ENCODE assay signal across 17 cellular contexts in the genomic region with DNA sequence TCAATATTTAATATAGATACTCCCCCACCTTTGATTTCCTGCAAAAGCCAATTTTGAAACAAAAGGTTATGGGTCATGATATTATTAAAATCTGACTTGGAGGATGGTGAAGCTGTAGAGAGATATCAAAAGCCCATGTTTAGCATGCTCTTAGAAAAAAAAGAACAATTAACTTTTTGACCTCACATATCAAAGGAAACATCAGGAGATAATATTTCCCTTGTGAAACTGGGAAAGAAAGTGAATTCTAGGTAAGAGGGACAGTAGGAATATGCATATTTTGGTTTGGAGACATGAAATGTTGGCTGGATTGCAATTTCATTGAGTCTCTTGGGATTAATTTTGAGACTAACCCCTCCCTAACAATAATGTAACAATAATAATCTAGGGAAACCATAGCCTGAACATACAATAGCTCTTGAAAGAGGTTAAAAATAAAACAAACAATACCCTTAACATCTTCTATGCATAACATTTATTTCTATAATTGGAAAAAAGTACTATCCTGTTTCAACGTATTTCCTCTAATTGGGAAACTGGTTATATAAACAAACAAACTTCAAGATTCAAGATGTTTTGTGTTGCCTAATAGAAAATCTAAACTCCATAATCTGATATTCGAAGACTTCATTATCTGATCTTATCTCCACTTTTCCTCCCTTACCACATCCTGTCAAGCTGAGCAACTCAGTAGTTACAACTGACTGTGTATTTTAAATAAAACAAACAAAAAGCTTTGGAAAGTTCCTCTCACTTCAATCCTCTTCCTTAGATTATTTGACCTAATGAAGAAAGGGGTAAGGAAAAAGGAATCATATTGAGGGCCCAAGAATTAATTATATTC. TPM values are rescaled to one million over a fixed set of nuclear protein-coding genes. Genes with fewer than 3 reads are reported as not detected.
DNase-seq lines count a peak whose midpoint lies in the region; ATAC-seq, FAIRE-seq and TF ChIP-seq lines count a peak whose summit lies in the region.
"Had no signal": no experiment of that assay in that cellular context is flagged by ENCODE, and none has a peak within 500 bp of the region (broad histone marks: within the 10 kb centered on the region; RNA-seq: fewer than 3 reads in every experiment).

No MANE protein-coding gene starts in this region.

- intact Hi-C loops in heart right ventricle (cut with DNase I): loop anchor here in 1 of 10 donors (10.0 kb wide), 1 partner anchor 226 kb away; a partner anchor contains a TSS
- intact Hi-C loops in Right ventricle myocardium superior (cut with DNase I): no loop called here
- intact Hi-C loops in endothelial cell of umbilical vein (cut with micrococcal nuclease): loop anchor here (1.0 kb wide), 1 partner anchor 37 kb away; no protein-coding TSS in a partner anchor
- intact Hi-C loops in psoas muscle (cut with DNase I): no loop called here

- DNase-seq in heart right ventricle (peak in 1 of 2 donors; percentile 13), Right ventricle myocardium superior (no peak), endothelial cell of umbilical vein (ENCODE audit: low read depth, low spot score) (peak; percentile 66), smooth muscle cell (lab: John Stamatoyannopoulos, UW; ENCODE audit: unreplicated experiment) (no peak), psoas muscle (no peak), GM12892 (ENCODE audit: insufficient read length) (no peak)
- DNase-seq: activated CD4-positive, alpha-beta T cell treated with anti-CD3 and anti-CD28 coated beads, Interleukin-2, amount 10 ng/mL, durations not matched to agents 7 days and 5 days; anterior cingulate cortex; NCI-H146; NCI-H446; PC-9; stimulated activated naive CD8-positive, alpha-beta T cell treated with anti-CD3 and anti-CD28 coated beads, Interleukin-15, Interleukin-2, amounts not matched to agents 100 U/mL and 50 U/mL, for 24 hours had no signal

- dilution Hi-C loops in endothelial cell of umbilical vein (cut with MboI; ENCODE audit: extremely low pct_ligation_motif_present, low sequenced_read_pairs): no loop called here

- CTCF ChIA-PET in endothelial cell of umbilical vein (lab: Charles Lee): interaction anchor here (1.6 kb wide), 1 partner anchor 11 kb away, joined by 4 read pairs; no protein-coding TSS in a partner anchor

- H3K9me1 ChIP-seq in endothelial cell of umbilical vein (replicated peaks; ENCODE audit: control insufficient read depth, extremely low read depth, insufficient read depth, low read length): no peaks in the 10 kb centered on the region

- BruUV-seq in endothelial cell of umbilical vein (replicated peaks; lab: Mats Ljungman, UMichigan): no TSS peak

- no peaks in the 10 kb centered on the region for H4K20me1 ChIP-seq in endothelial cell of umbilical vein (replicated peaks; ENCODE audit: control insufficient read depth, extremely low read depth, insufficient read depth, low read length)
- no peaks in the 10 kb centered on the region for H4K20me1 ChIP-seq in smooth muscle cell (ENCODE audit: low read depth)

- TF ChIP-seq POLR2A in endothelial cell of umbilical vein (IDR thresholded peaks at IDR 0.05; ENCODE audit: low read depth, low read length): no peak
- TF ChIP-seq POLR2A in GM12892 (IDR thresholded peaks at IDR 0.05; ENCODE audit: low read depth, low read length): no peak

- 29 to 34% methylated on average over 2 of the region's 2 CpGs for WGBS in heart right ventricle, 2 donors
- WGBS in smooth muscle cell (ENCODE audit: low lambda C conversion rate): 32% methylated on average over 2 of the region's 2 CpGs
- 54 to 63% (median 62%) methylated on average over 2 of the region's 2 CpGs for WGBS in psoas muscle, 3 donors

- H3K27ac ChIP-seq in heart right ventricle (peak overlapping the region in 3 of 10 donors; percentile 2 to 53 (median 28)), endothelial cell of umbilical vein (ENCODE audit: insufficient read depth, low read depth, low read length) (no peak overlapping the region), smooth muscle cell (ENCODE audit: low read depth) (no peak overlapping the region), psoas muscle (no peak overlapping the region)
- H3K27ac ChIP-seq: PC-9, vagina had no signal

- H3K4me3 ChIP-seq in heart right ventricle: no peak overlapping the region
- H3K4me3 ChIP-seq in endothelial cell of umbilical vein (replicated peaks in 1 of 3; ENCODE audit: insufficient read depth in 1 of 3, low read depth in 1 of 3, low read length in 3 of 3): no peak overlapping the region
- H3K4me3 ChIP-seq in smooth muscle cell: no peak overlapping the region
- no peak overlapping the region for H3K4me3 ChIP-seq in psoas muscle
- H3K4me3 ChIP-seq: PC-9, vagina had no signal

- H3K27me3 ChIP-seq in heart right ventricle: no peaks in the 10 kb centered on the region
- no peaks in the 10 kb centered on the region for H3K27me3 ChIP-seq in endothelial cell of umbilical vein (ENCODE audit: control insufficient read depth in 2 of 2, insufficient read depth in 2 of 2, low read length in 2 of 2)
- no peaks in the 10 kb centered on the region for H3K27me3 ChIP-seq in smooth muscle cell (ENCODE audit: low read depth)
- H3K27me3 ChIP-seq in psoas muscle (ENCODE audit: insufficient read depth in 3 of 3, low read length in 2 of 3): no peaks in the 10 kb centered on the region
- H3K27me3 ChIP-seq: vagina had no signal

- FAIRE-seq in endothelial cell of umbilical vein (lab: Jason Lieb, UNC): no peak
- no peak for FAIRE-seq in GM12892 (lab: Jason Lieb, UNC)
- FAIRE-seq: D721Med had no signal

- no peaks in the 10 kb centered on the region for H3K36me3 ChIP-seq in heart right ventricle
- H3K36me3 ChIP-seq in endothelial cell of umbilical vein (ENCODE audit: control insufficient read depth in 2 of 2, extremely low read depth in 1 of 2, insufficient read depth in 2 of 2, low read length in 2 of 2): no peaks in the 10 kb centered on the region
- H3K36me3 ChIP-seq in smooth muscle cell (ENCODE audit: low read depth): no peaks in the 10 kb centered on the region
- no peaks in the 10 kb centered on the region for H3K36me3 ChIP-seq in psoas muscle (ENCODE audit: insufficient read depth in 1 of 2, low read depth in 1 of 2)
- H3K36me3 ChIP-seq: vagina had no signal

- TF ChIP-seq CTCF in heart right ventricle (IDR thresholded peaks at IDR 0.05) (no peak), endothelial cell of umbilical vein (IDR thresholded peaks at IDR 0.05; ENCODE audit: extremely low read depth in 1 of 2, insufficient read depth in 1 of 2, low read depth in 1 of 2, low read length in 2 of 2) (no peak), smooth muscle cell (IDR thresholded peaks at IDR 0.05; ENCODE audit: borderline replicate concordance, insufficient read depth, poor library complexity, severe bottlenecking) (no peak), psoas muscle (IDR thresholded peaks at IDR 0.05) (no peak)

- ATAC-seq in heart right ventricle: peak in 7 of 8 donors; percentile 35 to 86 (median 71)
- ATAC-seq in Right ventricle myocardium superior (ENCODE audit: poor library complexity): no peak
- no peak for ATAC-seq in psoas muscle
- ATAC-seq in HG02884 (IDR thresholded peaks at IDR 0.05; ENCODE audit: unreplicated experiment): no peak
- ATAC-seq: stimulated activated naive CD8-positive, alpha-beta T cell treated with anti-CD3 and anti-CD28 coated beads, Interleukin-15, Interleukin-2, amounts not matched to agents 100 U/mL and 50 U/mL, for 24 hours had no signal

- H3K9me3 ChIP-seq in heart right ventricle (no peaks in the 10 kb centered on the region), endothelial cell of umbilical vein (replicated peaks; ENCODE audit: control insufficient read depth, insufficient read depth, low read length) (no peaks in the 10 kb centered on the region), smooth muscle cell (replicated peaks; ENCODE audit: low read depth) (no peaks in the 10 kb centered on the region), psoas muscle (no peaks in the 10 kb centered on the region)
- H3K9me3 ChIP-seq: vagina had no signal

- no peaks in the 10 kb centered on the region for H3F3A ChIP-seq in smooth muscle cell (ENCODE audit: low read depth)

- H3K4me1 ChIP-seq in heart right ventricle (peaks cover 0 to 20% (median 8%) of the 10 kb centered on the region in 9 donors), endothelial cell of umbilical vein (ENCODE audit: control insufficient read depth, extremely low read depth, insufficient read depth, low read length) (peaks cover 16% of the 10 kb centered on the region), smooth muscle cell (ENCODE audit: low read depth) (no peaks in the 10 kb centered on the region), psoas muscle (no peaks in the 10 kb centered on the region)
- H3K4me1 ChIP-seq: vagina had no signal

- no peak overlapping the region for H2AFZ ChIP-seq in endothelial cell of umbilical vein (ENCODE audit: low read depth, low read length)
- no peak overlapping the region for H2AFZ ChIP-seq in smooth muscle cell (ENCODE audit: low read depth)
- H2AFZ ChIP-seq: PC-9 had no signal

- H3K79me2 ChIP-seq in endothelial cell of umbilical vein (ENCODE audit: control insufficient read depth, insufficient read depth, low read length) (no peaks in the 10 kb centered on the region), smooth muscle cell (ENCODE audit: low read depth) (no peaks in the 10 kb centered on the region)

- H3K9ac ChIP-seq in endothelial cell of umbilical vein (replicated peaks; ENCODE audit: extremely low read depth, insufficient read depth, low read length) (no peak overlapping the region), smooth muscle cell (ENCODE audit: low read depth) (no peak overlapping the region)

- H3K4me2 ChIP-seq in endothelial cell of umbilical vein (ENCODE audit: insufficient read depth, low read length): peak overlapping the region; percentile 50
- H3K4me2 ChIP-seq in smooth muscle cell: peak overlapping the region; percentile 32
- H3K4me2 ChIP-seq: PC-9 had no signal

- POLR2A ChIA-PET in endothelial cell of umbilical vein (lab: Charles Lee): no interaction called here

RNA-seq across cellular contexts. Expression of a gene that starts 14.8 kb away (rescaled TPM):
- total RNA-seq in heart right ventricle (under 1 TPM; 0.11 to 0.83 (median 0.32) TPM), Right ventricle myocardium superior (0.54 TPM), endothelial cell of umbilical vein (0.23 and 0.27 TPM in 2 replicates), smooth muscle cell (not detected in 2 replicates), psoas muscle (under 1 TPM; 0.08 to 0.99 (median 0.32) TPM)
- polyA plus RNA-seq in heart right ventricle (under 1 TPM; 0.06 to 0.88 TPM), endothelial cell of umbilical vein (0.05 and 0.07 TPM in 2 replicates), smooth muscle cell (not detected in 2 replicates), psoas muscle (under 1 TPM; 0.05 to 0.31 (median 0.07) TPM)
- polyA plus RNA-seq in PFSK-1 (2012; ENCODE audit: insufficient read length, low read depth): not detected
- polyA plus RNA-seq in endothelial cell of umbilical vein (2011; cell fraction: cytosol; rRNA removed): 0.01 and 0.08 TPM in 2 replicates
- 0.07 and 0.09 TPM in 2 replicates for polyA plus RNA-seq in endothelial cell of umbilical vein (2011; cell fraction: nucleus; rRNA removed)
- polyA plus RNA-seq in endothelial cell of umbilical vein (2012): 0.03 TPM in 1 of 2 replicates, not detected in the other
- not detected in 2 replicates for polyA minus RNA-seq in endothelial cell of umbilical vein
- polyA minus RNA-seq in endothelial cell of umbilical vein (2011; cell fraction: cytosol; rRNA and poly(A)+ RNA removed): not detected
- polyA minus RNA-seq in endothelial cell of umbilical vein (2011; cell fraction: nucleus; rRNA and poly(A)+ RNA removed): 0.10 TPM in 1 of 2 replicates, not detected in the other
- not detected for polyA plus RNA-seq in GM12892 (2012; ENCODE audit: missing spikeins)
- total RNA-seq: activated CD4-positive, alpha-beta T cell treated with anti-CD3 and anti-CD28 coated beads, Interleukin-2, amount 10 ng/mL, durations not matched to agents 7 days and 5 days; PC-9; T-helper 2 cell treated with Interferon-gamma antibody and Interleukin-4, amounts not matched to agents 100 ng/mL and 5 ng/mL, for 36 hours had no signal

Comparison
In these comparisons a context has a peak if more than half of its experiments do, and no peak if none do; other contexts are left out.
1. ATAC-seq: peak in heart right ventricle (7 of 8); none in Right ventricle myocardium superior (single experiment), psoas muscle (0 of 4) and HG02884 (single experiment).